In the genomic region with DNA sequence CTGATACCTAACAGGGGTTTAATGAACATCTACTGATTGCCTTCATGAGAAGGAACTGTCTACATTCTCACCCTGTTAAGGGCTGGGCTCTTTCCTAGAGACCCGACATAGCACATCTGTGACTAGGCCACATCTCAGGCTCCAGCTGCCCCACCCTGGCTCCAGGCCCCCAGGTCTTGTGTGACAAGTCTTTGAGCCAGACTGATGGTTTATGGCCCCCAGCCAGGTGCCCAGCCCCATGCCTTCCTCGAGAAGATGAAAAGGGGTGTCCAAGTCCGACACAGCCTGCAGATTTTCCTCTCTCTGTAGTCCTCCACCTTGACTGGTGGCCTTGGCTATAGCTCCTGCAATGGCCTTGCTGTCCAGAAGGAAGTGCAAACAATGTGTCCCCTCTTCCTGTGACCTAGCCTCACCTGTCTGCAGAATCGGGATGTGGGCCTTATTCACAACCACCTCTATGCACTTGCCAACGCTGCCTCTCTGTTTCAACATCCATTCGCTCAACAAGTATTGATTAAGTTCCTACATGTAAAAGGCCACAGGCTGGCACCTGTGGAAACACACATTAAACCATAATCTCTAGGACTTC, we compare ENCODE assay signal across 18 cellular contexts. TPM values are rescaled to one million over a fixed set of nuclear protein-coding genes. Genes with fewer than 3 reads are reported as not detected.
DNase-seq lines count a peak whose midpoint lies in the region; ATAC-seq and TF ChIP-seq lines count a peak whose summit lies in the region.
"Had no signal": no experiment of that assay in that cellular context is flagged by ENCODE, and none has a peak within 500 bp of the region (broad histone marks: within the 10 kb centered on the region; RNA-seq: fewer than 3 reads in every experiment).

No MANE protein-coding gene starts in this region.

- H3K9ac ChIP-seq in endodermal cell (ENCODE audit: extremely low read depth, low read length, poor library complexity, severe bottlenecking) = no peak overlapping the region

- no TSS peak for BruUV-seq in Panc1 (replicated peaks; lab: Mats Ljungman, UMichigan)

- H3K4me1 ChIP-seq in Panc1 (ENCODE audit: control insufficient read depth, insufficient read depth, low read length) (peaks cover 29% of the 10 kb centered on the region), endodermal cell (ENCODE audit: control insufficient read depth, insufficient read depth, low read length) (peaks cover 13% of the 10 kb centered on the region), osteoblast (ENCODE audit: insufficient read depth, low read length) (peaks cover 69% of the 10 kb centered on the region)

- intact Hi-C loops in Panc1 (cut with micrococcal nuclease; ENCODE audit: unreplicated experiment) = no loop called here

- CTCF ChIA-PET in AG04450 (lab: Charles Lee) = interaction anchor here (0.7 to 1.1 kb wide), 3 partner anchors 16 to 155 kb away, joined by 3 read pairs; no protein-coding TSS in a partner anchor
- CTCF ChIA-PET in Panc1 (lab: Charles Lee) = no interaction called here

- peaks cover 65% of the 10 kb centered on the region for H4K20me1 ChIP-seq in osteoblast (ENCODE audit: insufficient read depth, low read length)

- H3K79me2 ChIP-seq in osteoblast (ENCODE audit: insufficient read depth, low read length) = peaks cover 88% of the 10 kb centered on the region

- H3K4me3 ChIP-seq in AG04450 (ENCODE audit: low read depth, low read length) = peak overlapping the region; percentile 97
- H3K4me3 ChIP-seq in Panc1 (ENCODE audit: low read depth in 2 of 2, low read length in 2 of 2) = no peak overlapping the region
- H3K4me3 ChIP-seq in endodermal cell (ENCODE audit: low read length) = peak overlapping the region; percentile 77
- H3K4me3 ChIP-seq in osteoblast (ENCODE audit: insufficient read depth, low read length) = peak overlapping the region; percentile 96

- H3K27me3 ChIP-seq in AG04450 (ENCODE audit: control insufficient read depth, insufficient read depth, low read length) = no peaks in the 10 kb centered on the region
- no peaks in the 10 kb centered on the region for H3K27me3 ChIP-seq in Panc1 (ENCODE audit: control insufficient read depth, insufficient read depth, low read length)
- no peaks in the 10 kb centered on the region for H3K27me3 ChIP-seq in endodermal cell (ENCODE audit: control insufficient read depth, insufficient read depth, low read length, poor library complexity, severe bottlenecking)
- H3K27me3 ChIP-seq in osteoblast (ENCODE audit: insufficient read depth, low read length) = no peaks in the 10 kb centered on the region
- H3K27me3 ChIP-seq: BE2C, SJSA1 had no signal

- no peaks in the 10 kb centered on the region; the same call in 1 of the 2 replicates for H3K9me3 ChIP-seq in AG04450 (ENCODE audit: control insufficient read depth, insufficient read depth, low read length)
- H3K9me3 ChIP-seq in Panc1 (ENCODE audit: control insufficient read depth, insufficient read depth, low read depth, low read length) = no peaks in the 10 kb centered on the region
- no peaks in the 10 kb centered on the region for H3K9me3 ChIP-seq in endodermal cell (ENCODE audit: control insufficient read depth, low read length)
- H3K9me3 ChIP-seq in osteoblast (ENCODE audit: low read depth, low read length) = no peaks in the 10 kb centered on the region
- H3K9me3 ChIP-seq: BE2C, SJSA1 had no signal

- ATAC-seq in Panc1 (no peak), GM19455 (IDR thresholded peaks at IDR 0.05; ENCODE audit: unreplicated experiment) (no peak), HG02678 (IDR thresholded peaks at IDR 0.05; ENCODE audit: unreplicated experiment) (no peak)
- ATAC-seq: HCT116 had no signal

- H3K27ac ChIP-seq in AG04450 (ENCODE audit: low read depth, low read length) (peak overlapping the region; percentile 11), Panc1 (ENCODE audit: low read length) (0 out of 2 replicates have a peak overlapping the region, but pooled peaks have one; percentile 90), endodermal cell (ENCODE audit: low read depth, low read length) (no peak overlapping the region), osteoblast (ENCODE audit: low read depth, low read length) (peak overlapping the region; percentile 84)
- H3K27ac ChIP-seq: SJSA1 had no signal

- POLR2A ChIA-PET in AG04450 (lab: Yijun Ruan, JAX) = interaction anchor here (0.7 to 3.7 kb wide), 6 partner anchors 22 to 94 kb away, joined by 3 to 25 read pairs (median 4); no protein-coding TSS in a partner anchor
- POLR2A ChIA-PET in Panc1 (lab: Charles Lee) = no interaction called here

- 96 to 100% methylated on average over 2 to 6 of the region's 6 CpGs for WGBS in endodermal cell (ENCODE audit: insufficient coverage in 1 of 2, insufficient read length in 1 of 2), 2 experiments

- in situ Hi-C loops in Panc1 (cut with HindIII; ENCODE audit: low pct_unique_long_range_greater_than_20kb, low sequenced_read_pairs) = no loop called here

- no peak overlapping the region for H3K27ac Mint-ChIP-seq in endodermal cell

- H3K4me3 Mint-ChIP-seq in endodermal cell = no peak overlapping the region
- H3K4me3 Mint-ChIP-seq: central memory CD8-positive, alpha-beta T cell; immature natural killer cell had no signal

- TF ChIP-seq CTCF in AG04450 (IDR thresholded peaks at IDR 0.05; ENCODE audit: low read depth, low read length) (no peak), Panc1 (IDR thresholded peaks at IDR 0.05) (no peak), endodermal cell (conservative IDR thresholded peaks at IDR 0.05) (no peak), osteoblast (IDR thresholded peaks at IDR 0.05; ENCODE audit: extremely low read depth, low read depth, low read length) (no peak)

- H3K4me2 ChIP-seq in osteoblast (ENCODE audit: insufficient read depth, low read length) = peak overlapping the region; percentile 90

- no peak overlapping the region for H2AFZ ChIP-seq in osteoblast (ENCODE audit: low read length)

- no peak for DNase-seq in AG04450 (ENCODE audit: low read depth, low spot score)
- no peak for DNase-seq in Panc1 (ENCODE audit: low read depth, low spot score)
- DNase-seq in endodermal cell = no peak
- DNase-seq in osteoblast (ENCODE audit: insufficient read length, low spot score, missing footprints) = no peak
- DNase-seq in NCI-H1105 treated with DMSO at 0.1 percent for 48 hours (lab: John Stamatoyannopoulos, UW) = no peak
- no peak for DNase-seq in NCI-H2171 treated with DMSO at 0.1 percent for 48 hours (lab: John Stamatoyannopoulos, UW)
- DNase-seq: activated CD4-positive, CD25-positive, alpha-beta regulatory T cell treated with anti-CD3 and anti-CD28 coated beads, Interleukin-2, amount 50 U/mL, for 72 hours; BE2C; immature natural killer cell; naive B cell; NCI-H1930; NCI-H748 treated with DMSO at 0.1 percent for 48 hours; stimulated activated CD4-positive, alpha-beta T cell treated with anti-CD3 and anti-CD28 coated beads, Interleukin-15, amount 100 ng/mL, for 24 hours had no signal

- H3K9me3 Mint-ChIP-seq in endodermal cell = no peaks in the 10 kb centered on the region
- H3K9me3 Mint-ChIP-seq: central memory CD8-positive, alpha-beta T cell; immature natural killer cell had no signal

- H3K36me3 ChIP-seq in Panc1 (ENCODE audit: control insufficient read depth, insufficient read depth, low read length) (peaks cover 13% of the 10 kb centered on the region), endodermal cell (ENCODE audit: control insufficient read depth, insufficient read depth, low read length) (peaks cover 70% of the 10 kb centered on the region), osteoblast (ENCODE audit: insufficient read depth, low read length) (peaks cover 68% of the 10 kb centered on the region)

- peaks cover 46% of the 10 kb centered on the region for H3K36me3 Mint-ChIP-seq in endodermal cell (ENCODE audit: low read depth)
- H3K36me3 Mint-ChIP-seq: naive B cell had no signal

- H3K4me1 Mint-ChIP-seq in endodermal cell = peaks cover 52% of the 10 kb centered on the region

- H3K27me3 Mint-ChIP-seq in endodermal cell (ENCODE audit: insufficient read depth) = no peaks in the 10 kb centered on the region
- H3K27me3 Mint-ChIP-seq: central memory CD8-positive, alpha-beta T cell had no signal

RNA-seq across cellular contexts. Expression of gene ACTN1, which starts 4.2 kb away (rescaled TPM):
- polyA plus RNA-seq in AG04450 (2011; rRNA removed) = 641 and 751 TPM in 2 replicates
- polyA minus RNA-seq in AG04450 (2011; rRNA and poly(A)+ RNA removed) = 1,243 and 1,580 TPM in 2 replicates
- total RNA-seq in Panc1 (2021; ENCODE audit: unreplicated experiment) = 212 TPM
- polyA plus RNA-seq in Panc1 (2012; ENCODE audit: insufficient read length) = 336 TPM
- 100 to 1,000 TPM; 190 to 275 TPM for total RNA-seq in endodermal cell
- 115 TPM for polyA plus RNA-seq in endodermal cell (2013, experiment 1 of 2)
- polyA plus RNA-seq in endodermal cell (2013, experiment 2 of 2) = 126 TPM
- 444 and 447 TPM in 2 replicates for total RNA-seq in osteoblast

Comparison
In these comparisons a context has a peak if more than half of its experiments do, and no peak if none do; other contexts are left out.
1. H3K4me3 ChIP-seq: peak in AG04450 (single experiment), endodermal cell (single experiment) and osteoblast (single experiment); none in Panc1 (0 of 2).